Comparison of ENCODE assay signal across 9 cellular contexts in genomic region chr15:41231536-41231935, GRCh38. TPM values are rescaled to one million over a fixed set of nuclear protein-coding genes. Genes with fewer than 3 reads are reported as not detected.
A peak's percentile ranks its signal among the peaks of the same experiment; 100 is the strongest.
DNase-seq lines count a peak whose midpoint lies in the region; ATAC-seq, FAIRE-seq and TF ChIP-seq lines count a peak whose summit lies in the region.
"Had no signal": no experiment of that assay in that cellular context is flagged by ENCODE, and none has a peak within 500 bp of the region (broad histone marks: within the 10 kb centered on the region; RNA-seq: fewer than 3 reads in every experiment).

No MANE protein-coding gene starts in this region.

- in situ Hi-C loops in GM12878 (cut with MboI) = no loop called here

- H3K27me3 Mint-ChIP-seq in T-helper 2 cell treated with Interferon-gamma antibody and Interleukin-4, amounts not matched to agents 5 μg/mL and 100 μg/mL, for 36 hours (ENCODE audit: low read depth) = peaks cover 7% of the 10 kb centered on the region

- TF ChIP-seq CTCF in GM12878 (IDR thresholded peaks at IDR 0.05 in 2 of 3, conservative IDR thresholded peaks at IDR 0.05 in 1 of 3; ENCODE audit: control insufficient read depth in 2 of 3, extremely low read depth in 1 of 3, insufficient read depth in 1 of 3, low read depth in 3 of 3, low read length in 3 of 3) = no peak
- no peak for TF ChIP-seq CTCF in left lung (IDR thresholded peaks at IDR 0.05)
- no peak for TF ChIP-seq CTCF in testis (IDR thresholded peaks at IDR 0.05)

- FAIRE-seq in GM12878 (lab: Jason Lieb, UNC) = no peak

- H3K36me3 Mint-ChIP-seq in T-helper 2 cell treated with Interferon-gamma antibody and Interleukin-4, amounts not matched to agents 5 μg/mL and 100 μg/mL, for 36 hours (ENCODE audit: low read depth) = no peaks in the 10 kb centered on the region

- H2AFZ ChIP-seq in GM12878 (ENCODE audit: control insufficient read depth, low read depth, low read length) = peak overlapping the region; percentile 99

- POLR2A ChIA-PET in GM12878 (lab: Charles Lee) = interaction anchor here (0.6 to 1.3 kb wide), 5 partner anchors 52 to 462 kb away, joined by 3 to 7 read pairs (median 4); partner anchors contain the start of genes C15orf62, NUSAP1 and OIP5

- BruUV-seq in GM12878 (replicated peaks; lab: Mats Ljungman, UMichigan) = TSS peak; percentile 60

- no peaks in the 10 kb centered on the region for H3K9me3 Mint-ChIP-seq in T-helper 2 cell treated with Interferon-gamma antibody and Interleukin-4, amounts not matched to agents 5 μg/mL and 100 μg/mL, for 36 hours

- H3K4me1 ChIP-seq in GM12878 (ENCODE audit: control insufficient read depth, insufficient read depth, low read length) (peaks cover 2% of the 10 kb centered on the region; the same call in 1 of the 2 replicates), left lung (peaks cover 14 to 31% of the 10 kb centered on the region in 2 donors), testis (peaks cover 12% of the 10 kb centered on the region)

- peak overlapping the region; percentile 62 for H3K4me2 ChIP-seq in GM12878 (ENCODE audit: control insufficient read depth, insufficient read depth)

- WGBS in GM12878 (ENCODE audit: insufficient coverage, insufficient replicate concordance, low lambda C conversion rate, missing lambda C conversion rate) = 1% methylated on average over 12 of the region's 12 CpGs
- 1% methylated on average over 12 of the region's 12 CpGs for WGBS in testis, 2 donors

- peak overlapping the region; percentile 86 for H3K4me3 ChIP-seq in GM12878
- peak overlapping the region; percentile 74 for H3K4me3 ChIP-seq in left lung
- H3K4me3 ChIP-seq in testis = peak overlapping the region; percentile 76 to 86

- RAD21 ChIA-PET in GM12878 (lab: Charles Lee; ENCODE audit: unreplicated experiment) = interaction anchor here (0.6 to 1.4 kb wide), 11 partner anchors 23 to 326 kb away, joined by 3 to 6 read pairs (median 4); partner anchors contain the start of genes NUSAP1 and OIP5

- CTCF ChIA-PET in GM12878 (lab: Yijun Ruan, JAX) = interaction anchor here (0.6 to 2.0 kb wide), 20 partner anchors 9 to 429 kb away, joined by 3 to 17 read pairs (median 4); partner anchors contain the start of genes NUSAP1 and OIP5

- no peak for DNase-seq in T-helper 2 cell treated with Interferon-gamma antibody and Interleukin-4, amounts not matched to agents 5 μg/mL and 100 μg/mL, for 36 hours (ENCODE audit: low spot score)
- DNase-seq in T-helper 2 cell (no peak), GM12878 (ENCODE audit: low read depth, low spot score) (no peak), left lung (no peak), testis (no peak), NCI-H2196 (lab: John Stamatoyannopoulos, UW; ENCODE audit: unreplicated experiment) (no peak)

- H3K4me3 Mint-ChIP-seq in T-helper 2 cell treated with Interferon-gamma antibody and Interleukin-4, amounts not matched to agents 5 μg/mL and 100 μg/mL, for 36 hours = peak overlapping the region; percentile 88

- H3K9me3 ChIP-seq in GM12878 (replicated peaks; ENCODE audit: control insufficient read depth, insufficient read depth, low read length) (no peaks in the 10 kb centered on the region), left lung (no peaks in the 10 kb centered on the region), testis (no peaks in the 10 kb centered on the region)

- H3K27ac ChIP-seq in GM12878 (ENCODE audit: control insufficient read depth, insufficient read depth) (peak overlapping the region; percentile 89), left lung (peak overlapping the region; percentile 88 to 91), testis (peak overlapping the region; percentile 83 to 92)

- H3K27ac Mint-ChIP-seq in T-helper 2 cell treated with Interferon-gamma antibody and Interleukin-4, amounts not matched to agents 5 μg/mL and 100 μg/mL, for 36 hours = peak overlapping the region; percentile 87

- peaks cover 10% of the 10 kb centered on the region for H3K79me2 ChIP-seq in GM12878 (ENCODE audit: control insufficient read depth, insufficient read depth, low read length)

- H3K9ac ChIP-seq in GM12878 (ENCODE audit: control insufficient read depth, insufficient read depth, low read length) = peak overlapping the region; percentile 85

- H3K27me3 ChIP-seq in GM12878 (replicated peaks in 1 of 2; ENCODE audit: control insufficient read depth in 2 of 2, insufficient read depth in 2 of 2, low read length in 1 of 2) = no peaks in the 10 kb centered on the region
- H3K27me3 ChIP-seq in left lung = no peaks in the 10 kb centered on the region
- no peaks in the 10 kb centered on the region for H3K27me3 ChIP-seq in testis

- no peaks in the 10 kb centered on the region for H4K20me1 ChIP-seq in GM12878 (ENCODE audit: control insufficient read depth, insufficient read depth)

- intact Hi-C loops in GM12878 (cut with micrococcal nuclease; ENCODE audit: unreplicated experiment) = loop anchor here (1.0 to 5.0 kb wide), 3 partner anchors 51 to 171 kb away; partner anchors contain the start of genes NDUFAF1, NUSAP1 and OIP5
- intact Hi-C loops in left lung (cut with DNase I) = no loop called here
- intact Hi-C loops in testis (cut with DNase I; ENCODE audit: low total_unique reads) = no loop called here

- peaks cover 21% of the 10 kb centered on the region for H3K4me1 Mint-ChIP-seq in T-helper 2 cell treated with Interferon-gamma antibody and Interleukin-4, amounts not matched to agents 5 μg/mL and 100 μg/mL, for 36 hours (ENCODE audit: low read depth)

- no peak for TF ChIP-seq EP300 in GM12878 (IDR thresholded peaks at IDR 0.05; ENCODE audit: borderline replicate concordance in 1 of 2, control insufficient read depth in 1 of 2, low read depth in 2 of 2, low read length in 2 of 2)

- TF ChIP-seq RAD21 in GM12878 (IDR thresholded peaks at IDR 0.05; ENCODE audit: insufficient read depth, low read depth, low read length) = no peak

- no peak for ATAC-seq in GM12878
- peak; percentile 9 for ATAC-seq in left lung
- no peak for ATAC-seq in HG03139 (IDR thresholded peaks at IDR 0.05; ENCODE audit: unreplicated experiment)
- ATAC-seq in HG02973 (IDR thresholded peaks at IDR 0.05; ENCODE audit: unreplicated experiment) = no peak

- TF ChIP-seq POLR2A in GM12878 (IDR thresholded peaks at IDR 0.05; ENCODE audit: low read depth, low read length) = no peak
- no peak for TF ChIP-seq POLR2A in testis (IDR thresholded peaks at IDR 0.05)

- SMC1A ChIA-PET in GM12878 (lab: Charles Lee; ENCODE audit: uncharacterized antibody, unreplicated experiment) = interaction anchor here (0.7 to 1.5 kb wide), 5 partner anchors 31 to 115 kb away, joined by 3 to 6 read pairs (median 3); partner anchors contain the start of genes INO80, NUSAP1 and OIP5

- no peaks in the 10 kb centered on the region for H3K36me3 ChIP-seq in GM12878 (ENCODE audit: control insufficient read depth in 2 of 2, insufficient read depth in 2 of 2, low read length in 1 of 2)
- no peaks in the 10 kb centered on the region for H3K36me3 ChIP-seq in left lung
- no peaks in the 10 kb centered on the region for H3K36me3 ChIP-seq in testis (ENCODE audit: low read depth, missing control alignments)

TF ChIP-seq in GM12878, 131 proteins besides CTCF, POLR2A, EP300 and RAD21:
- TF ChIP-seq ASH2L (IDR thresholded peaks at IDR 0.05; ENCODE audit: borderline replicate concordance, low read depth) (0 out of 2 replicates have a peak, but pooled peaks have one; percentile 0), ZBED1 (IDR thresholded peaks at IDR 0.05; ENCODE audit: borderline replicate concordance) (no peak), SPI1 (IDR thresholded peaks at IDR 0.05; ENCODE audit: borderline replicate concordance, insufficient read depth, low read depth, low read length) (no peak)

RNA-seq across cellular contexts. Expression of gene CHP1, which starts 0.5 kb away (rescaled TPM):
- total RNA-seq in GM12878 (2013; cell fraction: nucleolus; rRNA removed) = 4.5 and 7.5 TPM in 2 replicates
- total RNA-seq in GM12878 (2014; rRNA removed) = 43.1 and 45.2 TPM in 2 replicates
- 33.7 and 37.7 TPM in 2 replicates for total RNA-seq in GM12878 (2014; rRNA removed; fragmentation: Illumina TruSeq; extraction: Trizol)
- total RNA-seq in GM12878 (2021) = 45.2 and 51.3 TPM in 2 replicates
- 21.4 TPM for polyA plus RNA-seq in GM12878 (2011; ENCODE audit: low read depth)
- 18.8 and 25.7 TPM in 2 replicates for polyA plus RNA-seq in GM12878 (2011; rRNA removed)
- 15.8 and 17.5 TPM in 2 replicates for polyA plus RNA-seq in GM12878 (2011; cell fraction: cytosol; rRNA removed)
- 3.6 and 5.9 TPM in 2 replicates for polyA plus RNA-seq in GM12878 (2011; cell fraction: nucleus; rRNA removed)
- 14.1 and 19.3 TPM in 2 replicates for polyA plus RNA-seq in GM12878 (2012)
- polyA plus RNA-seq in GM12878 (2014; fragmentation: Illumina TruSeq; extraction: Trizol) = 32.2 and 35.3 TPM in 2 replicates
- polyA plus RNA-seq in GM12878 (2014; fragmentation: Nextera tagmentation; extraction: Ambion mirVana) = 10 to 100 TPM; 32.5 to 43.3 TPM
- 30.4 TPM in 2 replicates for polyA plus RNA-seq in GM12878 (2014; rRNA removed)
- 10 to 100 TPM; 40.5 to 45.9 TPM for polyA plus RNA-seq in GM12878 (2016; fragmentation: Nextera tagmentation; extraction: Ambion mirVana)
- 27.9 and 42.3 TPM in 2 replicates for polyA minus RNA-seq in GM12878 (2011; rRNA and poly(A)+ RNA removed)
- 19.0 and 21.9 TPM in 2 replicates for polyA minus RNA-seq in GM12878 (2011; cell fraction: cytosol; rRNA and poly(A)+ RNA removed)
- polyA minus RNA-seq in GM12878 (2011; cell fraction: nucleus; rRNA and poly(A)+ RNA removed) = 1.8 and 3.9 TPM in 2 replicates
- 100 to 1,000 TPM; 140 to 207 TPM for total RNA-seq in left lung
- 10 to 100 TPM; 61.9 to 72.7 TPM for total RNA-seq in testis
- polyA plus RNA-seq in testis (ENCODE audit: insufficient read depth, low read depth, low replicate concordance) = 36.6 TPM

RNA-seq across cellular contexts. Expression of gene EXD1, which starts 1.0 kb away (rescaled TPM):
- not detected in 2 replicates for total RNA-seq in GM12878 (2013; cell fraction: nucleolus; rRNA removed)
- total RNA-seq in GM12878 (2014; rRNA removed) (0.05 TPM in 1 of 2 replicates, not detected in the other), GM12878 (2014; rRNA removed; fragmentation: Illumina TruSeq; extraction: Trizol) (not detected in 2 replicates), GM12878 (2021) (not detected in 2 replicates), left lung (not detected), testis (10 to 100 TPM; 20.7 to 42.9 TPM)
- not detected for polyA plus RNA-seq in GM12878 (2011; ENCODE audit: low read depth)
- polyA plus RNA-seq in GM12878 (2011; rRNA removed) (not detected in 2 replicates), GM12878 (2014; fragmentation: Illumina TruSeq; extraction: Trizol) (not detected in 2 replicates), GM12878 (2014; fragmentation: Nextera tagmentation; extraction: Ambion mirVana) (under 1 TPM in 1 of 2 experiments, not detected in 1; 0.19 TPM), GM12878 (2014; rRNA removed) (not detected in 2 replicates), GM12878 (2016; fragmentation: Nextera tagmentation; extraction: Ambion mirVana) (not detected), testis (ENCODE audit: insufficient read depth, low read depth, low replicate concordance) (47.0 TPM)
- not detected in 2 replicates for polyA plus RNA-seq in GM12878 (2011; cell fraction: cytosol; rRNA removed)
- polyA plus RNA-seq in GM12878 (2011; cell fraction: nucleus; rRNA removed) = not detected in 2 replicates
- 0.14 TPM in 1 of 2 replicates, not detected in the other for polyA plus RNA-seq in GM12878 (2012)
- not detected in 2 replicates for polyA minus RNA-seq in GM12878 (2011; rRNA and poly(A)+ RNA removed)
- not detected in 2 replicates for polyA minus RNA-seq in GM12878 (2011; cell fraction: cytosol; rRNA and poly(A)+ RNA removed)
- polyA minus RNA-seq in GM12878 (2011; cell fraction: nucleus; rRNA and poly(A)+ RNA removed) = not detected in 2 replicates
- total RNA-seq: activated CD8-positive, alpha-beta memory T cell treated with anti-CD3 and anti-CD28 coated beads for 36 hours had no signal

Comparison
In these comparisons a context has a peak if more than half of its experiments do, and no peak if none do; other contexts are left out.
1. RNA of gene EXD1, which starts 1.0 kb away (total RNA-seq): 20.7 to 42.9 TPM in testis; not detected in left lung and 0.05 TPM in GM12878; every median in the first group is over 10 times any median in the second.
2. Peak in every context shown above with its lines, with median percentiles within 50 percentile points of each other: H3K27ac ChIP-seq and H3K4me3 ChIP-seq.